In the genomic region with DNA sequence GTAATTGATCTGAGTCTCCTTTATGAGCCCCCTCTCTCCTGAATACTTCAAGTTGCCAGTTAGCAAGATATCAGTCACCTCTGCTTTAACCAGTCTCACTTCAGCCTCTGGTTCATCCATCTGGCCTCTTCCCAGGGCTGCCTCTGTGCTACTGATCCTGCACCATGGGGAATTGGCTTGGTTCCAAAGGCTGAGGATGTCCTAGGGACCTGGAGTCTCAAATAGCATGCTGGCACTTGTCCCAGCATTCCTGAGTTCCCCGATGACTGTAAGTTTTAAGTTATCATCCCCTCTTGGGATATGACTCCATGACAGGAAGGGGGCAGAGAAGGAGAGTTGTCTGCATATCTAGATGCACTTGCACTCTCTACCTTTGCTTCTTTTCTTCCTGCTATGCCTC, we compare ENCODE assay signal across 20 cellular contexts.
DNase-seq lines count a peak whose midpoint lies in the region; ATAC-seq and TF ChIP-seq lines count a peak whose summit lies in the region.
"Had no signal": no experiment of that assay in that cellular context is flagged by ENCODE, and none has a peak within 500 bp of the region (broad histone marks: within the 10 kb centered on the region; RNA-seq: fewer than 3 reads in every experiment).

No MANE protein-coding gene starts in this region.

- intact Hi-C loops in PC-3 (cut with micrococcal nuclease): no loop called here
- intact Hi-C loops in left ventricle myocardium superior (cut with micrococcal nuclease): no loop called here
- intact Hi-C loops in mucosa of descending colon (cut with DNase I, micrococcal nuclease): no loop called here

- H3K4me3 ChIP-seq in PC-3 (ENCODE audit: low read length) (no peak overlapping the region), mucosa of descending colon (no peak overlapping the region)
- H3K4me3 ChIP-seq: ascending aorta, left lung, psoas muscle had no signal

- DNase-seq in DMS53 (lab: John Stamatoyannopoulos, UW) (peak; percentile 47), DMS53 treated with DMSO at 0.1 percent for 48 hours (lab: John Stamatoyannopoulos, UW; ENCODE audit: unreplicated experiment) (no peak), HFFc6 (peak; percentile 8), PC-3 (peak; percentile 79), left ventricle myocardium superior (no peak), NOMO-1 treated with dmso at 0.1 percent for 144 hours (lab: John Stamatoyannopoulos, UW; ENCODE audit: unreplicated experiment) (no peak), mucosa of descending colon (no peak)
- DNase-seq: activated CD8-positive, alpha-beta memory T cell treated with anti-CD3 and anti-CD28 coated beads, Interleukin-2, amount 10 ng/mL, durations not matched to agents 7 days and 5 days; Karpas-422; left lung; naive B cell; NCI-H2081 treated with DMSO at 0.1 percent for 48 hours; psoas muscle; stimulated activated CD4-positive, alpha-beta T cell treated with anti-CD3 and anti-CD28 coated beads, Interleukin-15, amount 100 ng/mL, for 24 hours; SW 1271 had no signal

- BruUV-seq in PC-3 (replicated peaks; lab: Mats Ljungman, UMichigan): no TSS peak

- H3K27ac ChIP-seq in PC-3 (ENCODE audit: low read length): 0 out of 2 replicates have a peak overlapping the region, but pooled peaks have one; percentile 7
- H3K27ac ChIP-seq: 22Rv1, ascending aorta, HL-60, left lung, psoas muscle had no signal

- peaks cover 24% of the 10 kb centered on the region for H3K4me1 Mint-ChIP-seq in HFFc6 (ENCODE audit: low read depth)
- H3K4me1 Mint-ChIP-seq: activated CD8-positive, alpha-beta memory T cell treated with anti-CD3 and anti-CD28 coated beads, Interleukin-2, amount 10 ng/mL, durations not matched to agents 7 days and 5 days; CD14-positive monocyte; naive B cell had no signal

- H3F3A ChIP-seq in PC-3 (ENCODE audit: low read length, unreplicated experiment): no peaks in the 10 kb centered on the region

- H3K27me3 ChIP-seq in PC-3 (ENCODE audit: low read length): no peaks in the 10 kb centered on the region
- H3K27me3 ChIP-seq: ascending aorta, left lung had no signal

- no peaks in the 10 kb centered on the region for H3K9me2 ChIP-seq in PC-3 (replicated peaks; ENCODE audit: low read length)

- H3K9me3 ChIP-seq in PC-3 (ENCODE audit: low read length) (no peaks in the 10 kb centered on the region), mucosa of descending colon (no peaks in the 10 kb centered on the region)
- H3K9me3 ChIP-seq: ascending aorta, left lung, psoas muscle had no signal

- H3K4me2 ChIP-seq in PC-3 (ENCODE audit: low read length): no peak overlapping the region

- POLR2A ChIA-PET in PC-3 (lab: Charles Lee; ENCODE audit: unreplicated experiment): interaction anchor here (0.7 kb wide), 1 partner anchor 297 kb away, joined by 18 read pairs; no protein-coding TSS in a partner anchor

- no peak overlapping the region for H3K4me3 Mint-ChIP-seq in HFFc6
- H3K4me3 Mint-ChIP-seq: activated CD8-positive, alpha-beta memory T cell treated with anti-CD3 and anti-CD28 coated beads, Interleukin-2, amount 10 ng/mL, durations not matched to agents 7 days and 5 days; CD14-positive monocyte; naive B cell had no signal

- no peak overlapping the region for H3K9ac ChIP-seq in PC-3 (ENCODE audit: low read length)

- H3K79me2 ChIP-seq in PC-3 (ENCODE audit: low read length): no peaks in the 10 kb centered on the region

- CTCF ChIA-PET in PC-3 (lab: Charles Lee): no interaction called here

- no peaks in the 10 kb centered on the region for H4K20me1 ChIP-seq in PC-3 (ENCODE audit: low read length)

- no peak overlapping the region for H3K27ac Mint-ChIP-seq in HFFc6
- H3K27ac Mint-ChIP-seq: activated CD8-positive, alpha-beta memory T cell treated with anti-CD3 and anti-CD28 coated beads, Interleukin-2, amount 10 ng/mL, durations not matched to agents 7 days and 5 days; CD14-positive monocyte; naive B cell had no signal

- peaks cover 17% of the 10 kb centered on the region for H3K4me1 ChIP-seq in PC-3 (ENCODE audit: insufficient read depth, low read length)
- H3K4me1 ChIP-seq in mucosa of descending colon (ENCODE audit: low read depth): no peaks in the 10 kb centered on the region
- H3K4me1 ChIP-seq: ascending aorta, left lung, psoas muscle had no signal

- no peaks in the 10 kb centered on the region for H3K36me3 ChIP-seq in PC-3 (ENCODE audit: low read depth, low read length)
- H3K36me3 ChIP-seq in mucosa of descending colon (ENCODE audit: low read depth): no peaks in the 10 kb centered on the region
- H3K36me3 ChIP-seq: ascending aorta, left lung had no signal

- peaks cover 5% of the 10 kb centered on the region; the same call in 1 of the 2 replicates for H3K36me3 Mint-ChIP-seq in HFFc6 (ENCODE audit: low read depth)
- H3K36me3 Mint-ChIP-seq: activated CD8-positive, alpha-beta memory T cell treated with anti-CD3 and anti-CD28 coated beads, Interleukin-2, amount 10 ng/mL, durations not matched to agents 7 days and 5 days; CD14-positive monocyte; naive B cell had no signal

- H3K27me3 Mint-ChIP-seq in HFFc6 (ENCODE audit: insufficient read depth): peaks cover 3% of the 10 kb centered on the region

- TF ChIP-seq CTCF in HFFc6 (IDR thresholded peaks at IDR 0.05) (no peak), PC-3 (conservative IDR thresholded peaks at IDR 0.05; ENCODE audit: low read depth, low read length) (no peak), mucosa of descending colon (IDR thresholded peaks at IDR 0.05) (no peak)

- H3K9me3 Mint-ChIP-seq in HFFc6: no peaks in the 10 kb centered on the region

- ATAC-seq in PC-3 (0 out of 2 replicates have a peak, but pooled peaks have one; percentile 19), left ventricle myocardium superior (peak; percentile 38), mucosa of descending colon (no peak), GM18498 (IDR thresholded peaks at IDR 0.05; ENCODE audit: unreplicated experiment) (no peak)
- ATAC-seq: activated CD8-positive, alpha-beta memory T cell treated with anti-CD3 and anti-CD28 coated beads, Interleukin-2, amount 10 ng/mL, durations not matched to agents 7 days and 5 days; left lung; psoas muscle had no signal

- H2AFZ ChIP-seq in PC-3 (ENCODE audit: low read length): no peak overlapping the region

Comparison
In these comparisons a context has a peak if more than half of its experiments do, and no peak if none do; other contexts are left out.
1. DNase-seq: peak in DMS53 (single experiment), HFFc6 (single experiment) and PC-3 (single experiment); none in DMS53 treated with DMSO at 0.1 percent for 48 hours (single experiment), left ventricle myocardium superior (single experiment), NOMO-1 treated with dmso at 0.1 percent for 144 hours (single experiment) and mucosa of descending colon (0 of 3).
2. ATAC-seq: peak in PC-3 (single experiment) and left ventricle myocardium superior (single experiment); none in mucosa of descending colon (single experiment) and GM18498 (single experiment).